ENCODE assay signal across 2 cellular contexts in the genomic region with DNA sequence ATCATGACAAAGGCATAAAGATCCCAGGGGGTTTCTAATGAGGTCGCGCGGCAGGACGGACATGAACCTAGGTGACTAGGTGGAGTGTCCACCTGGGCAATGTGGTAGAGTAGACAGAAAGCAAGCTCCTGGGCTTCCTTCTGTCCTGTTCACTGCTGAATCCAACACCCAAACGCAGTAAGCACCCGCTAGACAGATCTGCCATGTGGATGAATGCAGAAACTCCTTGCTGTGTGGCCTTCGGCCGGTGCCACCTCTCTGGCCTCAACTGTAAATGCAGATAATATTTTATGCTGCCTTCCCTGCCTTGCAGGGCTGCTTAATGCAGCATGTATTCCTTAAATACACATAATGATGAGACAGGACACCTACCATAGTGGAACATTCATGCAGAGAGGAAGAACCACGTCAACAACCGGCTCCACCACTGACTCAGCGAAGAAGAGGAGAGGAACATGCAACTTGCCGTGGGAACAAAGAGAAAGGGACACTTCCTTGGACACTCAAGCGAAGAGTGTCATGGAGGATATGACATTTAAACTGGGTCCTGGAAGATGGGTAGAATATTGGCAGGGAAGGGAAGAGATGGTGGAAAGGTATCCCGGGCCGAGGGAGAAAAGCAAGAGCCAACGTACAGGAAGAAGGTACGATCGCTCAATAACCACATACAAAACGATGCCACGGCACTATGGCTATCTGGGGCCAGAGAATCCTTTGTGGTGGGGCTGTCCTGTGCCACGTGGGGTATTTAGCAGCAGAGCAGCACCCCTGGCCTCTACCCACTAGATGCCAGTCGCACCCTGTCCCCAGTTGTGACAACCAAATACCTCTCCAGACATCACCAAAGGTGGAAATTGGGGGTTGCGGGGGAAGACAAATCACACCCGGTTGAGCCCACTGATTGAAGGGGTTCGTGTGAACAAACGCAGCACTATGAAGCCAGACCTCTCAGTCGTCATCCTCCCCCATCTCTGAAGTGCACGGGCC.
TF ChIP-seq lines count a peak whose summit lies in the region.

No MANE protein-coding gene starts in this region.

TF ChIP-seq in WTC11, 78 proteins besides CTCF, POLR2A, EP300 and RAD21:
- TF ChIP-seq, protein P1, sequence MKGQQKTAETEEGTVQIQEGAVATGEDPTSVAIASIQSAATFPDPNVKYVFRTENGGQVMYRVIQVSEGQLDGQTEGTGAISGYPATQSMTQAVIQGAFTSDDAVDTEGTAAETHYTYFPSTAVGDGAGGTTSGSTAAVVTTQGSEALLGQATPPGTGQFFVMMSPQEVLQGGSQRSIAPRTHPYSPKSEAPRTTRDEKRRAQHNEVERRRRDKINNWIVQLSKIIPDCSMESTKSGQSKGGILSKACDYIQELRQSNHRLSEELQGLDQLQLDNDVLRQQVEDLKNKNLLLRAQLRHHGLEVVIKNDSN (CRISPR knock-in tag; IDR thresholded peaks at IDR 0.05) = no peak
- TF ChIP-seq, protein P2, sequence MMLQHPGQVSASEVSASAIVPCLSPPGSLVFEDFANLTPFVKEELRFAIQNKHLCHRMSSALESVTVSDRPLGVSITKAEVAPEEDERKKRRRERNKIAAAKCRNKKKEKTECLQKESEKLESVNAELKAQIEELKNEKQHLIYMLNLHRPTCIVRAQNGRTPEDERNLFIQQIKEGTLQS (CRISPR knock-in tag; conservative IDR thresholded peaks at IDR 0.05) = no peak

TF ChIP-seq in H1, 55 proteins besides CTCF, POLR2A, EP300 and RAD21:
- no peak for TF ChIP-seq JUN (IDR thresholded peaks at IDR 0.05; ENCODE audit: low read depth, low read length)
- TF ChIP-seq RFX5 (IDR thresholded peaks at IDR 0.05; ENCODE audit: borderline replicate concordance, low read depth, low read length) = no peak
- TF ChIP-seq CHD1 (IDR thresholded peaks at IDR 0.05; ENCODE audit: low read depth, low read length) = no peak
- TF ChIP-seq POU5F1 (IDR thresholded peaks at IDR 0.05; ENCODE audit: low read depth, low read length) = no peak
- no peak for TF ChIP-seq KDM4A (IDR thresholded peaks at IDR 0.05; ENCODE audit: low read depth, low read length, severe bottlenecking)
- no peak for TF ChIP-seq JUND (IDR thresholded peaks at IDR 0.05; ENCODE audit: low read length)
- no peak for TF ChIP-seq PHF8 (conservative IDR thresholded peaks at IDR 0.05; ENCODE audit: low read depth, low read length)
- TF ChIP-seq RXRA (IDR thresholded peaks at IDR 0.05; ENCODE audit: insufficient read depth, low read depth, low read length) = no peak
- no peak for TF ChIP-seq CHD2 (IDR thresholded peaks at IDR 0.05; ENCODE audit: low read length)
- TF ChIP-seq, protein P3, sequence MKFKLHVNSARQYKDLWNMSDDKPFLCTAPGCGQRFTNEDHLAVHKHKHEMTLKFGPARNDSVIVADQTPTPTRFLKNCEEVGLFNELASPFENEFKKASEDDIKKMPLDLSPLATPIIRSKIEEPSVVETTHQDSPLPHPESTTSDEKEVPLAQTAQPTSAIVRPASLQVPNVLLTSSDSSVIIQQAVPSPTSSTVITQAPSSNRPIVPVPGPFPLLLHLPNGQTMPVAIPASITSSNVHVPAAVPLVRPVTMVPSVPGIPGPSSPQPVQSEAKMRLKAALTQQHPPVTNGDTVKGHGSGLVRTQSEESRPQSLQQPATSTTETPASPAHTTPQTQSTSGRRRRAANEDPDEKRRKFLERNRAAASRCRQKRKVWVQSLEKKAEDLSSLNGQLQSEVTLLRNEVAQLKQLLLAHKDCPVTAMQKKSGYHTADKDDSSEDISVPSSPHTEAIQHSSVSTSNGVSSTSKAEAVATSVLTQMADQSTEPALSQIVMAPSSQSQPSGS (IDR thresholded peaks at IDR 0.05; ENCODE audit: low read length) = no peak
- TF ChIP-seq RBBP5 (IDR thresholded peaks at IDR 0.05; ENCODE audit: borderline replicate concordance, low read depth, low read length) = no peak
- TF ChIP-seq KDM1A (IDR thresholded peaks at IDR 0.05; ENCODE audit: borderline replicate concordance, low read length) = no peak
- TF ChIP-seq NRF1 (IDR thresholded peaks at IDR 0.05; ENCODE audit: low read depth, low read length) = no peak
